Comparison of ENCODE assay signal across 14 cellular contexts in genomic region chr3:6717026-6717943, GRCh38.
A peak's percentile ranks its signal among the peaks of the same experiment; 100 is the strongest.
DNase-seq lines count a peak whose midpoint lies in the region; ATAC-seq and TF ChIP-seq lines count a peak whose summit lies in the region.
"Had no signal": no experiment of that assay in that cellular context is flagged by ENCODE, and none has a peak within 500 bp of the region (broad histone marks: within the 10 kb centered on the region; RNA-seq: fewer than 3 reads in every experiment).

No MANE protein-coding gene starts in this region.

- no peaks in the 10 kb centered on the region for H3K36me3 ChIP-seq in adrenal gland (replicated peaks in 1 of 2)
- H3K36me3 ChIP-seq in ovary, result no peaks in the 10 kb centered on the region
- H3K36me3 ChIP-seq: ascending aorta had no signal

- in situ Hi-C loops in GM13976 (cut with MboI; ENCODE audit: low sequenced_read_pairs, unreplicated experiment), result no loop called here

- no peak overlapping the region for H3K4me3 ChIP-seq in adrenal gland
- no peak overlapping the region for H3K4me3 ChIP-seq in ovary
- H3K4me3 ChIP-seq: ascending aorta, SK-N-MC had no signal

- H3K9me3 ChIP-seq in adrenal gland (replicated peaks in 1 of 3) (no peaks in the 10 kb centered on the region), ovary (no peaks in the 10 kb centered on the region)
- H3K9me3 ChIP-seq: ascending aorta had no signal

- TF ChIP-seq POLR2A in adrenal gland (IDR thresholded peaks at IDR 0.05), result no peak
- TF ChIP-seq POLR2A in ovary (IDR thresholded peaks at IDR 0.05), result no peak

- H3K4me1 ChIP-seq in adrenal gland (replicated peaks in 1 of 2) (no peaks in the 10 kb centered on the region), ovary (ENCODE audit: insufficient read depth) (no peaks in the 10 kb centered on the region)
- H3K4me1 ChIP-seq: ascending aorta had no signal

- ATAC-seq in GM19463 (IDR thresholded peaks at IDR 0.05; ENCODE audit: unreplicated experiment) (peak; percentile 90), HG02943 (IDR thresholded peaks at IDR 0.05; ENCODE audit: low read depth, unreplicated experiment) (peak; percentile 94)
- ATAC-seq: activated CD8-positive, alpha-beta T cell treated with anti-CD3 and anti-CD28 coated beads, Interleukin-2, amount 10 ng/mL, durations not matched to agents 7 days and 5 days; natural killer cell had no signal

- DNase-seq in GM13976 (ENCODE audit: low spot score) (peak; percentile 31), MV-4-11 (lab: John Stamatoyannopoulos, UW) (peak; percentile 25), adrenal gland (no peak), posterior cingulate gyrus (no peak), ovary (no peak)
- no peak for DNase-seq in activated T-cell treated with anti-CD3 and anti-CD28 coated beads, Interleukin-2, amount 50 U/mL, for 48 hours
- DNase-seq: activated CD8-positive, alpha-beta T cell treated with anti-CD3 and anti-CD28 coated beads, Interleukin-2, amount 10 ng/mL, durations not matched to agents 7 days and 5 days; GF-D8; natural killer cell; NCI-H2171 had no signal

- TF ChIP-seq EP300 in ovary (IDR thresholded peaks at IDR 0.05), result no peak

- H3K27ac ChIP-seq in adrenal gland (no peak overlapping the region), ovary (no peak overlapping the region)
- H3K27ac ChIP-seq: ascending aorta, SK-N-MC had no signal

- intact Hi-C loops in adrenal gland (cut with DNase I), result no loop called here
- intact Hi-C loops in posterior cingulate gyrus (cut with DNase I), result no loop called here
- intact Hi-C loops in ovary (cut with DNase I), result no loop called here

- H3K27me3 ChIP-seq in adrenal gland, result no peaks in the 10 kb centered on the region
- H3K27me3 ChIP-seq in ovary, result no peaks in the 10 kb centered on the region
- H3K27me3 ChIP-seq: ascending aorta had no signal

- TF ChIP-seq CTCF in GM13976 (IDR thresholded peaks at IDR 0.05; ENCODE audit: borderline replicate concordance, control extremely low read depth, extremely low read depth, insufficient read depth, missing control alignments) (no peak), adrenal gland (IDR thresholded peaks at IDR 0.05) (no peak), ovary (IDR thresholded peaks at IDR 0.05) (no peak)

- WGBS in adrenal gland, 4 donors, result 60 to 73% (median 65%) methylated on average over 6 of the region's 6 CpGs
- 73 to 78% (median 75%) methylated on average over 6 of the region's 6 CpGs for WGBS in ovary, 3 donors

Comparison
In these comparisons a context has a peak if more than half of its experiments do, and no peak if none do; other contexts are left out.
1. DNase-seq: peak in GM13976 (single experiment) and MV-4-11 (single experiment); none in adrenal gland (0 of 7), posterior cingulate gyrus (0 of 10), activated T-cell treated with anti-CD3 and anti-CD28 coated beads, Interleukin-2, amount 50 U/mL, for 48 hours (0 of 2) and ovary (0 of 5).